In the genomic region with DNA sequence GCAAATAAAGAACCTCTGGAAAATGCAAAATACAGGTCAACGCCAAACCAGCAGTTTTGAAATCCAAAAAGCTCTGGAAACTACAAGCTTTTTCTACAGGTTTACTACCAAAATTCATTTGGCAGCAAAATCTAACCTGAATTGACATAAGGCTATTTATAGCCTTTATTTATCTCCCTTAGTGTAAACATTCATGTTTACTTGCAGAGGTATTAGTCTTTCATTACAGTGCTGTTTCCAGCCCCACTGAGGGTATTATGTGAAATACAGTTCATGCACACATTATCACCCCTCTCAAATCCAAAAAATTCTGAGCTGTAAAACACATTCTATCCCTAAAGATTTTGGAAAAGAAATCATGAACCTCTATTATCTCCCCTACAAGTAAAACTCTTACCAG, we compare ENCODE assay signal across 24 cellular contexts. TPM values are rescaled to one million over a fixed set of nuclear protein-coding genes. Genes with fewer than 3 reads are reported as not detected.
"Had no signal": no experiment of that assay in that cellular context is flagged by ENCODE, and none has a peak within 500 bp of the region (broad histone marks: within the 10 kb centered on the region; RNA-seq: fewer than 3 reads in every experiment).

No MANE protein-coding gene starts in this region.

- H3K4me1 Mint-ChIP-seq: stimulated activated memory B cell treated with anti-CD40 and anti-IgM and Interleukin-4, amounts not matched to agents 10 μg/mL and 1 μg/mL and 100 μg/mL, for 72 hours had no signal

- H3K27ac Mint-ChIP-seq: progenitor cell of endocrine pancreas; stimulated activated memory B cell treated with anti-CD40 and anti-IgM and Interleukin-4, amounts not matched to agents 10 μg/mL and 1 μg/mL and 100 μg/mL, for 72 hours had no signal

- H3K27ac ChIP-seq: colonic mucosa, heart right ventricle, ovary, right lobe of liver, spleen, tibial artery, upper lobe of right lung, vagina had no signal

- DNase-seq: colonic mucosa; dermis blood vessel endothelial cell; heart right ventricle; islet precursor cell; mucosa of descending colon; naive thymus-derived CD8-positive, alpha-beta T cell; nucleus accumbens; ovary; right lobe of liver; spleen; stimulated activated CD4-positive, alpha-beta T cell treated with anti-CD3 and anti-CD28 coated beads, Interleukin-15, amount 100 ng/mL, for 24 hours; stimulated activated CD4-positive, alpha-beta T cell treated with anti-CD3 and anti-CD28 coated beads, Interleukin-1b, Interleukin-23, amount 100 ng/mL, for 48 hours; stimulated activated CD4-positive, alpha-beta T cell treated with anti-CD3 and anti-CD28 coated beads, Interleukin-4, amount 100 ng/mL, for 24 hours; tibial artery; upper lobe of right lung had no signal

- H3K9me3 Mint-ChIP-seq: naive thymus-derived CD8-positive, alpha-beta T cell; stimulated activated memory B cell treated with anti-CD40 and anti-IgM and Interleukin-4, amounts not matched to agents 10 μg/mL and 1 μg/mL and 100 μg/mL, for 72 hours; stimulated activated naive CD8-positive, alpha-beta T cell treated with anti-CD3 and anti-CD28 coated beads, Interleukin-15, Interleukin-2, amounts not matched to agents 100 ng/mL and 50 ng/mL, for 24 hours had no signal

- H3K27me3 Mint-ChIP-seq: naive thymus-derived CD8-positive, alpha-beta T cell; progenitor cell of endocrine pancreas; stimulated activated memory B cell treated with anti-CD40 and anti-IgM and Interleukin-4, amounts not matched to agents 10 μg/mL and 1 μg/mL and 100 μg/mL, for 72 hours; stimulated activated naive CD8-positive, alpha-beta T cell treated with anti-CD3 and anti-CD28 coated beads, Interleukin-15, Interleukin-2, amounts not matched to agents 100 ng/mL and 50 ng/mL, for 24 hours had no signal

- H3K4me3 Mint-ChIP-seq: naive thymus-derived CD8-positive, alpha-beta T cell; stimulated activated memory B cell treated with anti-CD40 and anti-IgM and Interleukin-4, amounts not matched to agents 10 μg/mL and 1 μg/mL and 100 μg/mL, for 72 hours; stimulated activated naive CD8-positive, alpha-beta T cell treated with anti-CD3 and anti-CD28 coated beads, Interleukin-15, Interleukin-2, amounts not matched to agents 100 ng/mL and 50 ng/mL, for 24 hours had no signal

RNA-seq across cellular contexts. Expression of gene CRABP1, which starts 47.9 kb away (rescaled TPM):
- total RNA-seq: dermis blood vessel endothelial cell; endothelial cell of umbilical vein; fibroblast of lung; glomerular endothelial cell; heart right ventricle; naive thymus-derived CD8-positive, alpha-beta T cell; renal cortical epithelial cell; right lobe of liver; upper lobe of right lung; vagina had no signal

RNA-seq across cellular contexts. Expression of gene ACSBG1, which starts 57.9 kb away (rescaled TPM):
- total RNA-seq: dermis blood vessel endothelial cell; endothelial cell of umbilical vein; fibroblast of lung; left lobe of liver; naive thymus-derived CD8-positive, alpha-beta T cell; progenitor cell of endocrine pancreas; right lobe of liver; upper lobe of right lung had no signal
